In genomic region chr1:12658531-12659453, GRCh38 we compare ENCODE assay signal across 8 cellular contexts. TPM values are rescaled to one million over a fixed set of nuclear protein-coding genes. Genes with fewer than 3 reads are reported as not detected.
DNase-seq lines count a peak whose midpoint lies in the region; TF ChIP-seq lines count a peak whose summit lies in the region.

No MANE protein-coding gene starts in this region.

- peak overlapping the region; percentile 35 for H3K4me3 Mint-ChIP-seq in activated T-helper 2 cell treated with anti-CD3 and anti-CD28 coated beads, Interferon-gamma antibody, Interleukin-2, Interleukin-4, amounts not matched to agents 10 μg/mL and 5 μg/mL and 100 μg/mL, durations not matched to agents 14 hours and 24 hours and 36 hours (ENCODE audit: low read depth)

- H3K27me3 Mint-ChIP-seq in activated T-helper 2 cell treated with anti-CD3 and anti-CD28 coated beads, Interferon-gamma antibody, Interleukin-2, Interleukin-4, amounts not matched to agents 10 μg/mL and 5 μg/mL and 100 μg/mL, durations not matched to agents 14 hours and 24 hours and 36 hours (ENCODE audit: low read depth): peaks cover 15% of the 10 kb centered on the region

- TF ChIP-seq CTCF in LNCAP (IDR thresholded peaks at IDR 0.05) (peak; percentile 91), fibroblast of villous mesenchyme (IDR thresholded peaks at IDR 0.05; ENCODE audit: insufficient read depth, low read depth, low read length) (peak; percentile 96)

- no peaks in the 10 kb centered on the region for H3K9me3 Mint-ChIP-seq in activated T-helper 2 cell treated with anti-CD3 and anti-CD28 coated beads, Interferon-gamma antibody, Interleukin-2, Interleukin-4, amounts not matched to agents 10 μg/mL and 5 μg/mL and 100 μg/mL, durations not matched to agents 14 hours and 24 hours and 36 hours

- no peak overlapping the region for H3K4me3 ChIP-seq in fibroblast of villous mesenchyme (ENCODE audit: low read depth, low read length)

- intact Hi-C loops in activated T-helper 2 cell treated with anti-CD3 and anti-CD28 coated beads, Interferon-gamma antibody, Interleukin-2, Interleukin-4, amounts not matched to agents 10 μg/mL and 5 μg/mL and 100 μg/mL, durations not matched to agents 14 hours and 24 hours and 36 hours (cut with micrococcal nuclease): loop anchor here (1.0 to 2.0 kb wide), 3 partner anchors 38 to 386 kb away; no protein-coding TSS in a partner anchor

- H3K36me3 Mint-ChIP-seq in activated T-helper 2 cell treated with anti-CD3 and anti-CD28 coated beads, Interferon-gamma antibody, Interleukin-2, Interleukin-4, amounts not matched to agents 10 μg/mL and 5 μg/mL and 100 μg/mL, durations not matched to agents 14 hours and 24 hours and 36 hours (ENCODE audit: low read depth): no peaks in the 10 kb centered on the region

- peak; percentile 33 for DNase-seq in GDM1 (lab: John Stamatoyannopoulos, UW)
- peak; percentile 78 to 88 for DNase-seq in SHP77 (lab: John Stamatoyannopoulos, UW)
- DNase-seq in activated T-helper 2 cell treated with anti-CD3 and anti-CD28 coated beads, Interferon-gamma antibody, Interleukin-2, Interleukin-4, amounts not matched to agents 10 μg/mL and 5 μg/mL and 100 μg/mL, durations not matched to agents 14 hours and 24 hours and 36 hours (ENCODE audit: low spot score): peak; percentile 53
- peak; percentile 81 for DNase-seq in fibroblast of villous mesenchyme (ENCODE audit: low read depth)
- DNase-seq in non-pigmented ciliary epithelial cell (ENCODE audit: low read depth): peak; percentile 31
- peak; percentile 91 for DNase-seq in superior temporal gyrus (ENCODE audit: extremely low spot score)
- DNase-seq in cortex of kidney (lab: John Stamatoyannopoulos, UW): no peak

- peaks cover 7% of the 10 kb centered on the region for H3K4me1 Mint-ChIP-seq in activated T-helper 2 cell treated with anti-CD3 and anti-CD28 coated beads, Interferon-gamma antibody, Interleukin-2, Interleukin-4, amounts not matched to agents 10 μg/mL and 5 μg/mL and 100 μg/mL, durations not matched to agents 14 hours and 24 hours and 36 hours (ENCODE audit: low read depth)

- H3K27ac Mint-ChIP-seq in activated T-helper 2 cell treated with anti-CD3 and anti-CD28 coated beads, Interferon-gamma antibody, Interleukin-2, Interleukin-4, amounts not matched to agents 10 μg/mL and 5 μg/mL and 100 μg/mL, durations not matched to agents 14 hours and 24 hours and 36 hours: no peak overlapping the region

RNA-seq across cellular contexts. Expression of gene AADACL4, which starts 14.9 kb away (rescaled TPM):
- not detected in 2 replicates for total RNA-seq in activated T-helper 2 cell treated with anti-CD3 and anti-CD28 coated beads, Interferon-gamma antibody, Interleukin-2, Interleukin-4, amounts not matched to agents 10 μg/mL and 5 μg/mL and 100 μg/mL, durations not matched to agents 14 hours and 24 hours and 36 hours
- total RNA-seq in fibroblast of villous mesenchyme: 0.43 TPM in 1 of 2 replicates, not detected in the other

RNA-seq across cellular contexts. Expression of gene DHRS3, which starts 40.8 kb away (rescaled TPM):
- 93.6 and 95.2 TPM in 2 replicates for total RNA-seq in activated T-helper 2 cell treated with anti-CD3 and anti-CD28 coated beads, Interferon-gamma antibody, Interleukin-2, Interleukin-4, amounts not matched to agents 10 μg/mL and 5 μg/mL and 100 μg/mL, durations not matched to agents 14 hours and 24 hours and 36 hours
- total RNA-seq in fibroblast of villous mesenchyme: 84.1 and 137 TPM in 2 replicates

RNA-seq across cellular contexts. Expression of gene AADACL3, which starts 57.1 kb away (rescaled TPM):
- not detected in 2 replicates for total RNA-seq in activated T-helper 2 cell treated with anti-CD3 and anti-CD28 coated beads, Interferon-gamma antibody, Interleukin-2, Interleukin-4, amounts not matched to agents 10 μg/mL and 5 μg/mL and 100 μg/mL, durations not matched to agents 14 hours and 24 hours and 36 hours
- total RNA-seq in fibroblast of villous mesenchyme: not detected in 2 replicates
